Comparison of ENCODE assay signal across 8 cellular contexts in genomic region chr10:80497187-80498038, GRCh38. TPM values are rescaled to one million over a fixed set of nuclear protein-coding genes. Genes with fewer than 3 reads are reported as not detected.
DNase-seq lines count a peak whose midpoint lies in the region; ATAC-seq and TF ChIP-seq lines count a peak whose summit lies in the region.

No MANE protein-coding gene starts in this region.

- TF ChIP-seq CTCF in NB4 (IDR thresholded peaks at IDR 0.05; ENCODE audit: low read depth, low read length) = no peak
- no peak for TF ChIP-seq CTCF in adrenal gland (IDR thresholded peaks at IDR 0.05)
- no peak for TF ChIP-seq CTCF in spleen (IDR thresholded peaks at IDR 0.05 in 8 of 11, conservative IDR thresholded peaks at IDR 0.05 in 3 of 11)
- no peak for TF ChIP-seq CTCF in neural progenitor cell (IDR thresholded peaks at IDR 0.05)

- peaks cover 51% of the 10 kb centered on the region for H3K36me3 Mint-ChIP-seq in neural progenitor cell

- H3K79me2 ChIP-seq in neural progenitor cell (ENCODE audit: low read depth) = peaks cover 91% of the 10 kb centered on the region

- peaks cover 18% of the 10 kb centered on the region for H3K9me3 Mint-ChIP-seq in neural progenitor cell

- H3K4me3 ChIP-seq in NB4 (ENCODE audit: low read depth, low read length) (no peak overlapping the region), adrenal gland (no peak overlapping the region), right cardiac atrium (ENCODE audit: low read length) (no peak overlapping the region), spleen (peak overlapping the region in 1 of 8 donors; percentile 41), neural progenitor cell (no peak overlapping the region)

- H3F3A ChIP-seq in neural progenitor cell (ENCODE audit: low read depth) = peaks cover 8% of the 10 kb centered on the region

- peaks cover 67% of the 10 kb centered on the region for H3K4me1 Mint-ChIP-seq in neural progenitor cell

- H3K27ac ChIP-seq in adrenal gland (peak overlapping the region; percentile 22 to 98 (median 86)), right cardiac atrium (ENCODE audit: low read length) (peak overlapping the region; percentile 79), spleen (peak overlapping the region; percentile 50 to 96 (median 91)), neural progenitor cell (no peak overlapping the region)

- H3K4me1 ChIP-seq in adrenal gland (replicated peaks in 1 of 2) (peaks cover 38 to 71% of the 10 kb centered on the region in 2 donors), right cardiac atrium (ENCODE audit: control insufficient read depth, insufficient read depth, low read length) (peaks cover 52% of the 10 kb centered on the region), spleen (peaks cover 56 to 100% (median 98%) of the 10 kb centered on the region in 6 donors), neural progenitor cell (peaks cover 27% of the 10 kb centered on the region)

- H3K9ac ChIP-seq in neural progenitor cell = no peak overlapping the region

- no peak for TF ChIP-seq POLR2A in NB4 (IDR thresholded peaks at IDR 0.05; ENCODE audit: extremely low read depth, insufficient read length)
- no peak for TF ChIP-seq POLR2A in adrenal gland (IDR thresholded peaks at IDR 0.05)
- no peak for TF ChIP-seq POLR2A in spleen (IDR thresholded peaks at IDR 0.05)

- H3K4me3 Mint-ChIP-seq in neural progenitor cell = no peak overlapping the region

- intact Hi-C loops in adrenal gland (cut with DNase I) = no loop called here
- intact Hi-C loops in right cardiac atrium (cut with DNase I) = loop anchor here in 1 of 4 donors (5.0 kb wide), 1 partner anchor 35 kb away; no protein-coding TSS in a partner anchor
- intact Hi-C loops in spleen (cut with DNase I; ENCODE audit: low total_unique reads) = no loop called here

- DNase-seq in NB4 (ENCODE audit: low read depth) (peak; percentile 80), adrenal gland (peak in 6 of 7 donors; percentile 40 to 70 (median 57)), right cardiac atrium (peak; percentile 85 to 90 (median 85)), spleen (peak; percentile 88), NCI-H1092 treated with DMSO at 0.1 percent for 48 hours (lab: John Stamatoyannopoulos, UW) (no peak), neural progenitor cell (ENCODE audit: low spot score) (no peak)

- H3K27me3 ChIP-seq in adrenal gland (no peaks in the 10 kb centered on the region), right cardiac atrium (ENCODE audit: control insufficient read depth, insufficient read depth) (no peaks in the 10 kb centered on the region), spleen (replicated peaks in 1 of 7) (no peaks in the 10 kb centered on the region), neural progenitor cell (no peaks in the 10 kb centered on the region)

- ATAC-seq in right cardiac atrium = peak; percentile 70 to 86
- ATAC-seq in GM21528 (IDR thresholded peaks at IDR 0.05; ENCODE audit: low FRiP score, unreplicated experiment) = no peak
- no peak for ATAC-seq in GM21786 (IDR thresholded peaks at IDR 0.05; ENCODE audit: unreplicated experiment)

- H3K27ac Mint-ChIP-seq in neural progenitor cell = no peak overlapping the region

- H3K36me3 ChIP-seq in adrenal gland (replicated peaks in 1 of 2) (no peaks in the 10 kb centered on the region), spleen (peaks cover 0 to 46% (median 0%) of the 10 kb centered on the region in 6 donors), neural progenitor cell (no peaks in the 10 kb centered on the region)

- H3K9me3 ChIP-seq in adrenal gland (replicated peaks in 1 of 3) (peaks cover 0 to 4% (median 0%) of the 10 kb centered on the region in 3 donors), right cardiac atrium (ENCODE audit: control insufficient read depth, low read length) (no peaks in the 10 kb centered on the region), spleen (peaks cover 0 to 14% (median 8%) of the 10 kb centered on the region in 8 donors), neural progenitor cell (ENCODE audit: low read depth) (no peaks in the 10 kb centered on the region)

- 52 to 74% (median 56%) methylated on average over 6 to 7 of the region's 7 CpGs for WGBS in adrenal gland, 4 donors
- 29% methylated on average over 7 of the region's 7 CpGs for WGBS in right cardiac atrium
- 40 to 67% (median 45%) methylated on average over 7 of the region's 7 CpGs for WGBS in spleen, 5 donors

- H3K27me3 Mint-ChIP-seq in neural progenitor cell (ENCODE audit: insufficient read depth, low read depth) = peaks cover 2% of the 10 kb centered on the region

- no peak overlapping the region for H3K4me2 ChIP-seq in neural progenitor cell

- peaks cover 73% of the 10 kb centered on the region for H4K20me1 ChIP-seq in neural progenitor cell (ENCODE audit: low read depth)

- H2AFZ ChIP-seq in neural progenitor cell (replicated peaks) = no peak overlapping the region

RNA-seq across cellular contexts. Expression of gene SH2D4B, which starts 40.3 kb away (rescaled TPM):
- total RNA-seq in adrenal gland (under 1 TPM in 1 of 8 donors, not detected in 7; 0.35 TPM), right cardiac atrium (not detected), spleen (under 1 TPM in 5 of 7 donors, not detected in 2; 0.11 to 0.46 (median 0.21) TPM), neural progenitor cell (ENCODE audit: low replicate concordance) (0.06 and 0.11 TPM in 2 replicates)
- polyA plus RNA-seq in adrenal gland (under 1 TPM in 1 of 3 donors, not detected in 2; 0.07 TPM), right cardiac atrium (not detected), spleen (under 1 TPM; 0.08 to 0.11 (median 0.10) TPM)

RNA-seq across cellular contexts. Expression of gene TSPAN14, which starts 43.3 kb away (rescaled TPM):
- total RNA-seq in adrenal gland (100 to 1,000 TPM in 1 of 8 donors, 10 to 100 TPM in 7; 31.4 to 112 (median 54.6) TPM), right cardiac atrium (10 to 100 TPM; 24.4 to 44.1 (median 34.1) TPM), spleen (100 to 1,000 TPM in 6 of 7 donors, 10 to 100 TPM in 1; 81.3 to 172 (median 129) TPM), neural progenitor cell (ENCODE audit: low replicate concordance) (32.7 and 68.9 TPM in 2 replicates)
- polyA plus RNA-seq in adrenal gland (10 to 100 TPM; 13.1 to 19.5 (median 17.9) TPM), right cardiac atrium (27.6 TPM), spleen (10 to 100 TPM; 13.3 to 32.5 (median 24.6) TPM)

Comparison
In these comparisons a context has a peak if more than half of its experiments do, and no peak if none do; other contexts are left out.
1. DNase-seq: peak in NB4 (single experiment), adrenal gland (6 of 7), right cardiac atrium (3 of 3) and spleen (single experiment); none in NCI-H1092 treated with DMSO at 0.1 percent for 48 hours (single experiment) and neural progenitor cell (single experiment).
2. ATAC-seq: peak in right cardiac atrium (2 of 2); none in GM21528 (single experiment) and GM21786 (single experiment).